Comparison of ENCODE assay signal across 25 cellular contexts in the genomic region with DNA sequence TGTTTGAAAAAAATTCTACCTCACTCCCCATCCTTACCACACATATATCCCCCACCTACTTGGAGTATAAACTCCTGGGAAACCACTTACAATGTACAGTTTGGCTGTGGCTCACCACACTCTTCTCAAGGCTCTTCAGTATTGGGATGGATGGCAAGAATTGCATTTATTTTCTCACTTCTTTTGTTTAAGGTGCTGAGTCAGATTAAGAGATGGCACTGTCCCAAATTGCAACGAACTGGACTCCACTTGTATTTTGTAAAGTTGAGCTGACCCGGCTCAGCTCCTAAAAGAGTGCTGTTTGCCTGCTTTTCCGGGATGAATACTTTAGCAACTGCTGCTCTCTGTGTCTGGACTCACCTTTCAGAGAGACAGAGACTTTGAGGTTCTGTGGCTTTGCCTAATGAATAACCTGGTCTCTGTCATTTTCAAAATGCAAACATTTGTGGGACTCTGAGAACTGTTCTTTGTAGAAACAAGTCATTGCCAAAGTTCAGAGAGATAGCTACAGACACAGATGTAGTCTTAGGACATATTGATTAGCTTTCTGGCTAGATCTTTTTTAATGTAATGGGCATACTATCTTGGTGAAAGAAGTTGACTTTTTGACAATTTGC. TPM values are rescaled to one million over a fixed set of nuclear protein-coding genes. Genes with fewer than 3 reads are reported as not detected.
DNase-seq lines count a peak whose midpoint lies in the region; ATAC-seq, FAIRE-seq and TF ChIP-seq lines count a peak whose summit lies in the region.
"Had no signal": no experiment of that assay in that cellular context is flagged by ENCODE, and none has a peak within 500 bp of the region (broad histone marks: within the 10 kb centered on the region; RNA-seq: fewer than 3 reads in every experiment).

No MANE protein-coding gene starts in this region.

- H3K4me1 ChIP-seq in astrocyte (ENCODE audit: insufficient read depth, low read length): no peaks in the 10 kb centered on the region
- no peaks in the 10 kb centered on the region; the same call in 1 of the 2 replicates for H3K4me1 ChIP-seq in HAP-1
- H3K4me1 ChIP-seq: BE2C had no signal

- H3K4me3 Mint-ChIP-seq in astrocyte (ENCODE audit: unreplicated experiment): no peak overlapping the region
- no peak overlapping the region for H3K4me3 Mint-ChIP-seq in stimulated activated effector memory CD8-positive, alpha-beta T cell treated with anti-CD3 and anti-CD28 coated beads, Interleukin-12 subunit alpha, Interleukin-12 subunit beta, amount 100 ng/mL, for 72 hours
- H3K4me3 Mint-ChIP-seq: CD4-positive, CD25-positive, alpha-beta regulatory T cell; CD8-positive, alpha-beta memory T cell; GM23338; HFFc6 had no signal

- H2AFZ ChIP-seq in astrocyte (ENCODE audit: low read depth, low read length): no peak overlapping the region
- H2AFZ ChIP-seq: GM23338 had no signal

- H3K36me3 Mint-ChIP-seq in astrocyte (ENCODE audit: low read depth, unreplicated experiment): no peaks in the 10 kb centered on the region
- H3K36me3 Mint-ChIP-seq in stimulated activated effector memory CD8-positive, alpha-beta T cell treated with anti-CD3 and anti-CD28 coated beads, Interleukin-12 subunit alpha, Interleukin-12 subunit beta, amount 100 ng/mL, for 72 hours: no peaks in the 10 kb centered on the region
- H3K36me3 Mint-ChIP-seq: CD4-positive, CD25-positive, alpha-beta regulatory T cell had no signal

- H3K36me3 ChIP-seq in astrocyte (ENCODE audit: insufficient read depth, low read length): no peaks in the 10 kb centered on the region
- no peaks in the 10 kb centered on the region for H3K36me3 ChIP-seq in HAP-1 (replicated peaks)
- H3K36me3 ChIP-seq: BE2C had no signal

- H3K9ac ChIP-seq in astrocyte (ENCODE audit: low read length): no peak overlapping the region

- H4K20me1 ChIP-seq in astrocyte (ENCODE audit: insufficient read depth, low read length): no peaks in the 10 kb centered on the region

- no peaks in the 10 kb centered on the region for H3K79me2 ChIP-seq in astrocyte (ENCODE audit: insufficient read depth, low read length)

- H3K27ac ChIP-seq in astrocyte (ENCODE audit: low read depth, low read length): no peak overlapping the region

- no peak for TF ChIP-seq POLR2A in GM12892 (IDR thresholded peaks at IDR 0.05; ENCODE audit: low read depth, low read length)

- no peaks in the 10 kb centered on the region for H3K9me3 Mint-ChIP-seq in astrocyte (ENCODE audit: unreplicated experiment)
- H3K9me3 Mint-ChIP-seq in stimulated activated effector memory CD8-positive, alpha-beta T cell treated with anti-CD3 and anti-CD28 coated beads, Interleukin-12 subunit alpha, Interleukin-12 subunit beta, amount 100 ng/mL, for 72 hours: no peaks in the 10 kb centered on the region
- H3K9me3 Mint-ChIP-seq: GM23338 had no signal

- no peak overlapping the region for H3K27ac Mint-ChIP-seq in astrocyte (ENCODE audit: unreplicated experiment)
- no peak overlapping the region for H3K27ac Mint-ChIP-seq in stimulated activated effector memory CD8-positive, alpha-beta T cell treated with anti-CD3 and anti-CD28 coated beads, Interleukin-12 subunit alpha, Interleukin-12 subunit beta, amount 100 ng/mL, for 72 hours
- H3K27ac Mint-ChIP-seq: CD4-positive, CD25-positive, alpha-beta regulatory T cell; CD8-positive, alpha-beta memory T cell; GM23338; HFFc6 had no signal

- no peak overlapping the region for H3K4me2 ChIP-seq in astrocyte (ENCODE audit: low read length)
- H3K4me2 ChIP-seq: GM23338 had no signal

- FAIRE-seq in astrocyte (lab: Jason Lieb, UNC): no peak
- no peak for FAIRE-seq in GM12892 (lab: Jason Lieb, UNC)
- FAIRE-seq: A204.1, GM12878, K562 had no signal

- in situ Hi-C loops in astrocyte of the spinal cord (cut with HindIII; ENCODE audit: low sequenced_read_pairs) (no loop called here), HAP-1 (cut with MboI; ENCODE audit: low sequenced_read_pairs) (no loop called here)

- H3K4me1 Mint-ChIP-seq in astrocyte (ENCODE audit: low read depth, unreplicated experiment): peaks cover 8% of the 10 kb centered on the region
- peaks cover 23% of the 10 kb centered on the region for H3K4me1 Mint-ChIP-seq in stimulated activated effector memory CD8-positive, alpha-beta T cell treated with anti-CD3 and anti-CD28 coated beads, Interleukin-12 subunit alpha, Interleukin-12 subunit beta, amount 100 ng/mL, for 72 hours

- H3K4me3 ChIP-seq in astrocyte (ENCODE audit: insufficient read depth, low read depth, low read length) (no peak overlapping the region), astrocyte of the spinal cord (ENCODE audit: low read depth, low read length) (no peak overlapping the region), HAP-1 (no peak overlapping the region)
- H3K4me3 ChIP-seq: GM12878, GM23338, K562 had no signal

- DNase-seq in astrocyte (ENCODE audit: low read depth) (peak; percentile 59), astrocyte of the spinal cord (ENCODE audit: low read depth, low spot score) (peak; percentile 23), left lobe of liver (ENCODE audit: low spot score) (no peak), HAP-1 (ENCODE audit: low spot score in 2 of 2) (no peak), GM12892 (ENCODE audit: insufficient read length) (no peak)
- no peak for DNase-seq in stimulated activated effector memory CD8-positive, alpha-beta T cell treated with anti-CD3 and anti-CD28 coated beads, Interleukin-12 subunit alpha, Interleukin-12 subunit beta, amount 100 ng/mL, for 72 hours (ENCODE audit: low spot score in 2 of 2)
- DNase-seq: ACHN; BE2C; C1 segment of cervical spinal cord; CD4-positive, CD25-positive, alpha-beta regulatory T cell; CD8-positive, alpha-beta memory T cell; COR-L47; DMS 273 treated with DMSO at 0.1 percent for 48 hours; DMS53; DND-41; EL; HFFc6; IMR-90 had no signal

- H3K9me3 ChIP-seq in astrocyte (ENCODE audit: insufficient read depth, low read depth, low read length): no peaks in the 10 kb centered on the region
- no peaks in the 10 kb centered on the region for H3K9me3 ChIP-seq in HAP-1
- H3K9me3 ChIP-seq: BE2C had no signal

- ATAC-seq in left lobe of liver (peak; percentile 36), HG03139 (IDR thresholded peaks at IDR 0.05; ENCODE audit: unreplicated experiment) (no peak)
- ATAC-seq in stimulated activated effector memory CD8-positive, alpha-beta T cell treated with anti-CD3 and anti-CD28 coated beads, Interleukin-12 subunit alpha, Interleukin-12 subunit beta, amount 100 ng/mL, for 72 hours: peak; percentile 26
- ATAC-seq: GM12878, GM23338, HCT116, K562 had no signal

- H3K27me3 ChIP-seq in astrocyte (ENCODE audit: insufficient read depth, low read length): no peaks in the 10 kb centered on the region
- H3K27me3 ChIP-seq in HAP-1 (ENCODE audit: low read depth): no peaks in the 10 kb centered on the region
- H3K27me3 ChIP-seq: BE2C had no signal

- no peaks in the 10 kb centered on the region for H3K27me3 Mint-ChIP-seq in astrocyte (ENCODE audit: low read depth, unreplicated experiment)
- H3K27me3 Mint-ChIP-seq: CD4-positive, CD25-positive, alpha-beta regulatory T cell; CD8-positive, alpha-beta memory T cell had no signal

- TF ChIP-seq CTCF in astrocyte (IDR thresholded peaks at IDR 0.05; ENCODE audit: insufficient read depth, low read depth, low read length): no peak
- no peak for TF ChIP-seq CTCF in astrocyte of the spinal cord (IDR thresholded peaks at IDR 0.05; ENCODE audit: low read depth, low read length)

RNA-seq across cellular contexts. Expression of gene PPP2R2B, which starts 42.2 kb away (rescaled TPM):
- total RNA-seq in astrocyte (2.4 and 5.2 TPM in 2 replicates), left lobe of liver (0.03 TPM)
- polyA plus RNA-seq in GM12892 (2012; ENCODE audit: missing spikeins): not detected
- total RNA-seq: G401, GM12878, HFFc6, IMR-90, K562 had no signal
- polyA plus RNA-seq: GM12878, IMR-90, K562 had no signal

Comparison
In these comparisons a context has a peak if more than half of its experiments do, and no peak if none do; other contexts are left out.
1. DNase-seq: peak in astrocyte (single experiment) and astrocyte of the spinal cord (single experiment); none in left lobe of liver (single experiment), stimulated activated effector memory CD8-positive, alpha-beta T cell treated with anti-CD3 and anti-CD28 coated beads, Interleukin-12 subunit alpha, Interleukin-12 subunit beta, amount 100 ng/mL, for 72 hours (0 of 2), HAP-1 (0 of 2) and GM12892 (single experiment).